21 cellular contexts compared by ENCODE assay signal in genomic region chr2:225055714-225056113, GRCh38. TPM values are rescaled to one million over a fixed set of nuclear protein-coding genes. Genes with fewer than 3 reads are reported as not detected.
DNase-seq lines count a peak whose midpoint lies in the region; ATAC-seq, FAIRE-seq and TF ChIP-seq lines count a peak whose summit lies in the region.
"Had no signal": no experiment of that assay in that cellular context is flagged by ENCODE, and none has a peak within 500 bp of the region (broad histone marks: within the 10 kb centered on the region; RNA-seq: fewer than 3 reads in every experiment).

No MANE protein-coding gene starts in this region.

- no peak overlapping the region for H3K27ac ChIP-seq in CD4-positive, alpha-beta memory T cell (ENCODE audit: low read depth, low read length)
- H3K27ac ChIP-seq in H1 (ENCODE audit: low read depth, low read length) (no peak overlapping the region), thyroid gland (no peak overlapping the region)

- WGBS in H1 (ENCODE audit: extremely low coverage in 1 of 2, insufficient coverage in 1 of 2, insufficient read length in 1 of 2, insufficient replicate concordance in 2 of 2, low coverage in 1 of 2, low lambda C conversion rate in 2 of 2, missing lambda C conversion rate in 1 of 2), 2 experiments, result 92% methylated on average over 1 of the region's 1 CpG; no CpG with 5 or more reads in 1 of the 2 experiments
- 100% methylated on average over 1 of the region's 1 CpG for WGBS in thyroid gland, 2 donors

- no peak overlapping the region for H3K4me2 ChIP-seq in H1 (ENCODE audit: insufficient read depth in 1 of 2, low read depth in 2 of 2, low read length in 2 of 2)

- no peaks in the 10 kb centered on the region for H3K36me3 ChIP-seq in CD4-positive, alpha-beta memory T cell (ENCODE audit: insufficient read depth, low read length)
- H3K36me3 ChIP-seq in H1 (ENCODE audit: control insufficient read depth in 2 of 4, insufficient read depth in 4 of 4, low read length in 3 of 4), result no peaks in the 10 kb centered on the region
- H3K36me3 ChIP-seq in thyroid gland, result no peaks in the 10 kb centered on the region
- H3K36me3 ChIP-seq: BE2C had no signal

- CTCF ChIA-PET in activated CD4-positive, alpha-beta T cell treated with anti-CD3 and anti-CD28 coated beads, Interleukin-2, amount 10 ng/mL, durations not matched to agents 7 days and 5 days (lab: Charles Lee), result interaction anchor here (0.7 to 1.7 kb wide), 4 partner anchors 14 to 1747 kb away, joined by 3 to 7 read pairs (median 4); partner anchors contain the start of gene DOCK10
- CTCF ChIA-PET in CD4-positive, alpha-beta memory T cell (lab: Charles Lee; ENCODE audit: partially characterized antibody), result interaction anchor here (0.8 to 5.1 kb wide), 6 partner anchors 12 to 123 kb away, joined by 3 to 47 read pairs (median 4); partner anchors contain the start of gene DOCK10
- CTCF ChIA-PET in T-cell (lab: Charles Lee) (no interaction called here), H1 (lab: Charles Lee; ENCODE audit: partially characterized antibody) (interaction anchor here (0.6 kb wide), 1 partner anchor 53 kb away, joined by 3 read pairs; no protein-coding TSS in a partner anchor)

- H2BK120ac ChIP-seq in H1 (replicated peaks; ENCODE audit: low read depth, low read length), result no peak overlapping the region

- H3K27me3 ChIP-seq in CD4-positive, alpha-beta memory T cell (ENCODE audit: insufficient read depth, low read length), result no peaks in the 10 kb centered on the region
- no peaks in the 10 kb centered on the region for H3K27me3 ChIP-seq in H1 (replicated peaks in 1 of 4; ENCODE audit: control insufficient read depth in 3 of 4, extremely low read depth in 1 of 4, insufficient read depth in 3 of 4, low read length in 3 of 4)
- H3K27me3 ChIP-seq in thyroid gland, result no peaks in the 10 kb centered on the region
- H3K27me3 ChIP-seq: BE2C had no signal

- H3K79me1 ChIP-seq in H1 (ENCODE audit: low read depth, low read length), result no peaks in the 10 kb centered on the region

- no peak overlapping the region for H2BK12ac ChIP-seq in H1 (ENCODE audit: low read depth, low read length)

- DNase-seq in activated CD4-positive, alpha-beta T cell treated with anti-CD3 and anti-CD28 coated beads, Interleukin-2, amount 10 ng/mL, durations not matched to agents 7 days and 5 days, result no peak
- no peak for DNase-seq in activated CD4-positive, alpha-beta T cell treated with anti-CD3 and anti-CD28 coated beads, Interleukin-2, amount 50 U/mL, for 48 hours
- DNase-seq in CD4-positive, alpha-beta memory T cell, result no peak
- no peak for DNase-seq in T-cell
- no peak for DNase-seq in H1 (ENCODE audit: low read depth in 1 of 2, low spot score in 2 of 2)
- DNase-seq in thyroid gland, result no peak
- DNase-seq in SIG-M5 (lab: John Stamatoyannopoulos, UW), result no peak
- DNase-seq: BE2C, DMS79, H9, NCI-H1048, NCI-H1436, NCI-H2029, NCI-H345, NCI-H524 treated with DMSO at 0.1 percent for 48 hours, PC-3, RPMI8226, SHP77 treated with DMSO at 0.1 percent for 48 hours had no signal

- no peak for FAIRE-seq in H1 (lab: Jason Lieb, UNC)
- FAIRE-seq: A204.1 had no signal

- TF ChIP-seq POLR2A in H1 (IDR thresholded peaks at IDR 0.05; ENCODE audit: control extremely low read depth in 1 of 2, low read depth in 2 of 2, low read length in 2 of 2) (no peak), thyroid gland (IDR thresholded peaks at IDR 0.05) (no peak)

- ATAC-seq in T-cell (replicated peaks in 1 of 4) (no peak), HG03354 (IDR thresholded peaks at IDR 0.05; ENCODE audit: poor library complexity, severe bottlenecking, unreplicated experiment) (no peak)

- no peaks in the 10 kb centered on the region for H3K27me3 Mint-ChIP-seq in activated CD4-positive, alpha-beta T cell treated with anti-CD3 and anti-CD28 coated beads, Interleukin-2, amount 10 ng/mL, durations not matched to agents 7 days and 5 days
- no peaks in the 10 kb centered on the region for H3K27me3 Mint-ChIP-seq in CD4-positive, alpha-beta memory T cell
- H3K27me3 Mint-ChIP-seq in T-cell, result no peaks in the 10 kb centered on the region

- H3K4me1 ChIP-seq in CD4-positive, alpha-beta memory T cell (ENCODE audit: insufficient read depth, low read length), result peaks cover 69% of the 10 kb centered on the region
- H3K4me1 ChIP-seq in H1 (replicated peaks in 1 of 4; ENCODE audit: control insufficient read depth in 3 of 4, insufficient read depth in 4 of 4, low read length in 3 of 4) (no peaks in the 10 kb centered on the region), thyroid gland (no peaks in the 10 kb centered on the region)
- H3K4me1 ChIP-seq: BE2C had no signal

- TF ChIP-seq RAD21 in H1 (IDR thresholded peaks at IDR 0.05 in 1 of 2, conservative IDR thresholded peaks at IDR 0.05 in 1 of 2; ENCODE audit: low read depth in 2 of 2, low read length in 2 of 2), result no peak

- no peak overlapping the region for H4K5ac ChIP-seq in H1 (ENCODE audit: insufficient read length, low read depth, low read length)

- intact Hi-C loops in CD4-positive, alpha-beta memory T cell (cut with micrococcal nuclease), result loop anchor here (1.0 to 2.0 kb wide), 2 partner anchors 9 to 15 kb away; no protein-coding TSS in a partner anchor
- intact Hi-C loops in thyroid gland (cut with DNase I), result no loop called here

- no peak overlapping the region for H4K91ac ChIP-seq in H1 (replicated peaks; ENCODE audit: insufficient read length, low read length)

- no peak overlapping the region for H2AFZ ChIP-seq in H1 (ENCODE audit: low read length)

- POLR2A ChIA-PET in activated CD4-positive, alpha-beta T cell treated with anti-CD3 and anti-CD28 coated beads, Interleukin-2, amount 10 ng/mL, durations not matched to agents 7 days and 5 days (lab: Charles Lee), result no interaction called here
- POLR2A ChIA-PET in CD4-positive, alpha-beta memory T cell (lab: Charles Lee; ENCODE audit: partially characterized antibody), result interaction anchor here (0.7 to 5.2 kb wide), 5 partner anchors 10 to 470 kb away, joined by 3 to 154 read pairs (median 4); partner anchors contain the start of gene DOCK10
- POLR2A ChIA-PET in T-cell (lab: Charles Lee) (interaction anchor here in 1 of 2 donors (0.6 kb wide), 1 partner anchor 9 kb away, joined by 3 read pairs; no protein-coding TSS in a partner anchor), H1 (lab: Charles Lee; ENCODE audit: partially characterized antibody) (no interaction called here)

- TF ChIP-seq EP300 in H1 (IDR thresholded peaks at IDR 0.05; ENCODE audit: borderline replicate concordance in 1 of 2, low read depth in 2 of 2, low read length in 2 of 2), result no peak

- H3K4me3 Mint-ChIP-seq in activated CD4-positive, alpha-beta T cell treated with anti-CD3 and anti-CD28 coated beads, Interleukin-2, amount 10 ng/mL, durations not matched to agents 7 days and 5 days, result no peak overlapping the region
- H3K4me3 Mint-ChIP-seq in CD4-positive, alpha-beta memory T cell, result peak overlapping the region in 6 of 8 donors; percentile 10 to 75 (median 52)
- H3K4me3 Mint-ChIP-seq in T-cell, result peak overlapping the region in 1 of 3 donors; percentile 40
- H3K4me3 Mint-ChIP-seq: H9 had no signal

- no peaks in the 10 kb centered on the region for H3K23me2 ChIP-seq in H1 (ENCODE audit: low read depth, low read length)

- no peak overlapping the region for H2AK5ac ChIP-seq in H1 (ENCODE audit: low read depth, low read length)

- peak overlapping the region; percentile 50 for H3K27ac Mint-ChIP-seq in activated CD4-positive, alpha-beta T cell treated with anti-CD3 and anti-CD28 coated beads, Interleukin-2, amount 10 ng/mL, durations not matched to agents 7 days and 5 days
- H3K27ac Mint-ChIP-seq in CD4-positive, alpha-beta memory T cell, result peak overlapping the region in 5 of 7 donors; percentile 31 to 87 (median 58)
- peak overlapping the region; percentile 86 to 92 for H3K27ac Mint-ChIP-seq in T-cell
- H3K27ac Mint-ChIP-seq: H9 had no signal

- H3K9ac ChIP-seq in H1 (replicated peaks in 1 of 4; ENCODE audit: extremely low read depth in 1 of 4, low read depth in 3 of 4, low read length in 3 of 4), result no peak overlapping the region

- no peak overlapping the region for H3K56ac ChIP-seq in H1 (replicated peaks; ENCODE audit: insufficient read length, low read depth, low read length)

- no peak overlapping the region for H2BK15ac ChIP-seq in H1 (ENCODE audit: low read length)

- H4K20me1 ChIP-seq in H1 (replicated peaks in 1 of 2; ENCODE audit: control insufficient read depth in 1 of 2, insufficient read depth in 2 of 2, low read length in 2 of 2), result no peaks in the 10 kb centered on the region

- no peak overlapping the region for H3K4ac ChIP-seq in H1 (replicated peaks; ENCODE audit: insufficient read length, low read depth, low read length)

- H3K79me2 ChIP-seq in H1 (ENCODE audit: control insufficient read depth in 1 of 2, insufficient read depth in 2 of 2, low read length in 2 of 2), result no peaks in the 10 kb centered on the region

- TF ChIP-seq CTCF in H1 (IDR thresholded peaks at IDR 0.05; ENCODE audit: control extremely low read depth in 1 of 3, insufficient read depth in 1 of 3, low read depth in 1 of 3, low read length in 3 of 3) (no peak), thyroid gland (IDR thresholded peaks at IDR 0.05) (no peak)

- H3K4me1 Mint-ChIP-seq in activated CD4-positive, alpha-beta T cell treated with anti-CD3 and anti-CD28 coated beads, Interleukin-2, amount 10 ng/mL, durations not matched to agents 7 days and 5 days, result peaks cover 60% of the 10 kb centered on the region
- H3K4me1 Mint-ChIP-seq in CD4-positive, alpha-beta memory T cell, result peaks cover 42 to 76% (median 58%) of the 10 kb centered on the region in 4 donors
- peaks cover 73 to 81% (median 79%) of the 10 kb centered on the region in 3 donors for H3K4me1 Mint-ChIP-seq in T-cell
- H3K4me1 Mint-ChIP-seq: H9 had no signal

- H3K4me3 ChIP-seq in CD4-positive, alpha-beta memory T cell (ENCODE audit: low read length in 2 of 2), result no peak overlapping the region
- H3K4me3 ChIP-seq in H1 (ENCODE audit: extremely low read depth in 1 of 4, insufficient read depth in 2 of 4, low read depth in 3 of 4, low read length in 4 of 4), result no peak overlapping the region
- no peak overlapping the region for H3K4me3 ChIP-seq in thyroid gland (replicated peaks in 1 of 3)

- H2BK20ac ChIP-seq in H1 (ENCODE audit: low read length), result no peak overlapping the region

- no peak overlapping the region for H2BK5ac ChIP-seq in H1 (ENCODE audit: low read depth, low read length)

- H3K9me3 ChIP-seq in CD4-positive, alpha-beta memory T cell (ENCODE audit: control insufficient read depth in 1 of 2, low read length in 2 of 2), result no peaks in the 10 kb centered on the region
- no peaks in the 10 kb centered on the region; a peak in 1 of 4 replicates for H3K9me3 ChIP-seq in H1 (ENCODE audit: insufficient read depth in 2 of 2, low read depth in 1 of 2, low read length in 1 of 2)
- no peaks in the 10 kb centered on the region for H3K9me3 ChIP-seq in thyroid gland
- H3K9me3 ChIP-seq: BE2C had no signal

- H4K8ac ChIP-seq in H1 (ENCODE audit: extremely low read depth, insufficient read depth, low read length), result no peak overlapping the region

- H3K14ac ChIP-seq in H1 (ENCODE audit: insufficient read length), result no peak overlapping the region

- H3K9me3 Mint-ChIP-seq in activated CD4-positive, alpha-beta T cell treated with anti-CD3 and anti-CD28 coated beads, Interleukin-2, amount 10 ng/mL, durations not matched to agents 7 days and 5 days, result peaks cover 24% of the 10 kb centered on the region
- H3K9me3 Mint-ChIP-seq in CD4-positive, alpha-beta memory T cell, result peaks cover 0 to 4% (median 0%) of the 10 kb centered on the region in 8 donors
- H3K9me3 Mint-ChIP-seq in T-cell, result peaks cover 0 to 3% (median 0%) of the 10 kb centered on the region in 3 donors

- peaks cover 37% of the 10 kb centered on the region for H3K36me3 Mint-ChIP-seq in activated CD4-positive, alpha-beta T cell treated with anti-CD3 and anti-CD28 coated beads, Interleukin-2, amount 10 ng/mL, durations not matched to agents 7 days and 5 days (ENCODE audit: low read depth)
- no peaks in the 10 kb centered on the region for H3K36me3 Mint-ChIP-seq in CD4-positive, alpha-beta memory T cell
- no peaks in the 10 kb centered on the region for H3K36me3 Mint-ChIP-seq in T-cell

- H3K18ac ChIP-seq in H1 (ENCODE audit: extremely low read depth, low read length), result no peak overlapping the region

- peak overlapping the region; percentile 27 for H3K23ac ChIP-seq in H1 (ENCODE audit: insufficient read length)

RNA-seq across cellular contexts. Expression of gene DOCK10, which starts 13.4 kb away (rescaled TPM):
- total RNA-seq in activated CD4-positive, alpha-beta T cell treated with anti-CD3 and anti-CD28 coated beads, Interleukin-2, amount 10 ng/mL, durations not matched to agents 7 days and 5 days, result 100 to 1,000 TPM; 269 to 281 TPM
- total RNA-seq in CD4-positive, alpha-beta memory T cell, result 100 to 1,000 TPM; 180 to 186 TPM
- 10 to 100 TPM; 26.0 to 69.9 TPM for polyA plus RNA-seq in CD4-positive, alpha-beta memory T cell
- total RNA-seq in T-cell (100 to 1,000 TPM; 206 to 266 (median 235) TPM), thyroid gland (1 to 10 TPM; 4.6 to 8.9 (median 7.1) TPM)
- 1.3 and 1.6 TPM in 2 replicates for total RNA-seq in H1 (2021; fragmentation: NEBNext Ultra II Directional; extraction: Animal tissue kit (Norgen Biotek cat#: 25700))
- 0.24 and 0.33 TPM in 2 replicates for polyA plus RNA-seq in H1 (2011; rRNA removed)
- 0.53 TPM for polyA plus RNA-seq in H1 (2011; cell fraction: cytosol; rRNA removed)
- polyA plus RNA-seq in H1 (2011; cell fraction: nucleus; rRNA removed), result 0.87 TPM
- polyA plus RNA-seq in H1 (2012, experiment 1 of 2), result 0.69 to 1.0 TPM (median 0.74 TPM) in 4 replicates
- polyA plus RNA-seq in H1 (2012, experiment 2 of 2), result not detected
- polyA plus RNA-seq in H1 (2013, experiment 1 of 2), result 0.34 TPM
- 0.61 TPM for polyA plus RNA-seq in H1 (2013, experiment 2 of 2)
- 1.4 and 3.5 TPM in 2 replicates for polyA minus RNA-seq in H1 (2011; rRNA and poly(A)+ RNA removed)
- polyA minus RNA-seq in H1 (2011; cell fraction: cytosol; rRNA and poly(A)+ RNA removed), result 0.15 TPM
- 2.8 TPM for polyA minus RNA-seq in H1 (2011; cell fraction: nucleus; rRNA and poly(A)+ RNA removed)
- total RNA-seq: HT-29 had no signal

Comparison
In these comparisons a context has a peak if more than half of its experiments do, and no peak if none do; other contexts are left out.
1. RNA of gene DOCK10, which starts 13.4 kb away (total RNA-seq): 269 to 281 TPM in activated CD4-positive, alpha-beta T cell treated with anti-CD3 and anti-CD28 coated beads, Interleukin-2, amount 10 ng/mL, durations not matched to agents 7 days and 5 days, 206 to 266 TPM in T-cell and 180 to 186 TPM in CD4-positive, alpha-beta memory T cell; 4.6 to 8.9 TPM in thyroid gland and 1.3 to 1.6 TPM in H1; every median in the first group is over 10 times any median in the second.
2. CTCF ChIA-PET loops: an anchor here in activated CD4-positive, alpha-beta T cell treated with anti-CD3 and anti-CD28 coated beads, Interleukin-2, amount 10 ng/mL, durations not matched to agents 7 days and 5 days (0.7 to 1.7 kb wide), CD4-positive, alpha-beta memory T cell (0.8 to 5.1 kb wide) and H1 (0.6 kb wide); none called in T-cell.
3. Peak in every context shown above with its lines, with median percentiles within 50 percentile points of each other: H3K27ac Mint-ChIP-seq.